ENCODE assay signal across 19 cellular contexts in the genomic region with DNA sequence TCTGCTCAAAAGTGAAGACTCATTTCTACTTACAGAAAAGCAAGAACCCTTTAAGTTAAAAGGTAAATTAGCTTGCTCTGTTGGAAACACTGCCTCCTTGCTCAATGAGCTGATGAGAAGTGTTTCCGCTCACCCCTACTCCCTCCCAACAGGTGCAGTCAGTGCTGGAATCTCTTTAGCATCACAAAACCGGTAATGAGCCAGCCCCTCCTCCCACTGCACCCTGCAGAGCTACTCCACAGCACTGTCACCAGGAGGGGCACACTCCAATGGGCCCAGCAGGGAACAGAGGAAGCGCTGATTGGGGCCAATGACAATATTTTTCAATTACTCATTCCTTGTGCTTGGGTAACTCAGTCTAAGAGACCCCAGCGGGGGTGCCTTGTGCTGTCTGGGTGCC.
DNase-seq lines count a peak whose midpoint lies in the region; FAIRE-seq and TF ChIP-seq lines count a peak whose summit lies in the region.
"Had no signal": no experiment of that assay in that cellular context is flagged by ENCODE, and none has a peak within 500 bp of the region (broad histone marks: within the 10 kb centered on the region; RNA-seq: fewer than 3 reads in every experiment).

No MANE protein-coding gene starts in this region.

- DNase-seq in COR-L47 (lab: John Stamatoyannopoulos, UW) (peak; percentile 83), NCI-H1417 (lab: John Stamatoyannopoulos, UW) (peak; percentile 55 to 87 (median 59)), NCI-H345 (lab: John Stamatoyannopoulos, UW) (peak; percentile 89), D721Med (ENCODE audit: insufficient read length, low spot score) (no peak), GM19240 (ENCODE audit: insufficient read length, low spot score) (no peak), T-helper 2 cell (no peak)
- DNase-seq in activated naive CD4-positive, alpha-beta T cell treated with Interleukin-2 at 50 U/mL for 16 hours, result no peak
- DNase-seq: activated CD4-positive, alpha-beta memory T cell treated with anti-CD3 and anti-CD28 coated beads for 36 hours; activated naive CD8-positive, alpha-beta T cell treated with anti-CD3 and anti-CD28 coated beads for 36 hours; activated T-cell treated with anti-CD3 and anti-CD28 coated beads, Interleukin-2, amount 50 U/mL, for 4 hours; dermis blood vessel endothelial cell; GDM1; HCEC 1CT; heart right ventricle; left lung; occipital lobe had no signal

- no peak for FAIRE-seq in D721Med (lab: Jason Lieb, UNC)
- FAIRE-seq: GM12892, RCC 7860 had no signal

- H3K9me3 ChIP-seq in iPS-18c (ENCODE audit: control insufficient read depth, insufficient read depth, low read length), result peaks cover 25% of the 10 kb centered on the region
- H3K9me3 ChIP-seq: heart right ventricle, left lung had no signal

- TF ChIP-seq CTCF in D721Med (IDR thresholded peaks at IDR 0.05; ENCODE audit: insufficient read depth, missing control alignments), result no peak

- peak overlapping the region; percentile 6; the same call in 1 of the 2 replicates for H3K4me3 ChIP-seq in iPS-18c (ENCODE audit: insufficient read depth, low read depth, low read length)
- H3K4me3 ChIP-seq: heart right ventricle, left lung had no signal

Comparison
In these comparisons a context has a peak if more than half of its experiments do, and no peak if none do; other contexts are left out.
1. DNase-seq: peak in COR-L47 (single experiment), NCI-H1417 (3 of 3) and NCI-H345 (single experiment); none in D721Med (single experiment), GM19240 (single experiment), T-helper 2 cell (0 of 5) and activated naive CD4-positive, alpha-beta T cell treated with Interleukin-2 at 50 U/mL for 16 hours (single experiment).